26 cellular contexts compared by ENCODE assay signal in the genomic region with DNA sequence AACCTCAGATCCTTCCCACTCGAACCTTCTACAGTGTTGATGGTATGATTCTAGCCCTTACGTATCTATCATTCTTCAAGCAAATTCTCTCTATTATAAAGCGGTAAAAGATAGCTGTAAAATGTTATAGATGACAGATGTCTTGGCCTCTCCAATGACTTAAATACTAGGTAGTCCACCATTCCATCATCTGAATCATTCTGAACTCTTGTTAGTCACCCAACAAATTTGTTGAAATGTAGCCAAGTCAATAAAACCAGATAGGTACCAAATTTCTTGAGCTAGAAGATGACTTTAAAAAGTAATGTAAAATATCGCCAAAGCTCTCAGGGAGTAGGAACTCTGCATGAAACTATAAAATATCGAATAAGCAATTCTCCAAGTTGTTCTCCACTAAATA. TPM values are rescaled to one million over a fixed set of nuclear protein-coding genes. Genes with fewer than 3 reads are reported as not detected.
DNase-seq lines count a peak whose midpoint lies in the region; ATAC-seq, FAIRE-seq and TF ChIP-seq lines count a peak whose summit lies in the region.
"Had no signal": no experiment of that assay in that cellular context is flagged by ENCODE, and none has a peak within 500 bp of the region (broad histone marks: within the 10 kb centered on the region; RNA-seq: fewer than 3 reads in every experiment).

No MANE protein-coding gene starts in this region.

- peaks cover 38% of the 10 kb centered on the region for H3F3A ChIP-seq in PC-9 (ENCODE audit: insufficient read depth, low read depth)

- H3K9me3 Mint-ChIP-seq in chondrocyte (ENCODE audit: low read depth) = no peaks in the 10 kb centered on the region
- H3K9me3 Mint-ChIP-seq: activated CD8-positive, alpha-beta T cell treated with anti-CD3 and anti-CD28 coated beads for 36 hours had no signal

- intact Hi-C loops in PC-9 (cut with micrococcal nuclease; ENCODE audit: unreplicated experiment) = no loop called here

- TF ChIP-seq POLR2A in H54 (IDR thresholded peaks at IDR 0.05; ENCODE audit: low read depth, low read length) = no peak

- POLR2A ChIA-PET in PC-9 (lab: Charles Lee; ENCODE audit: unreplicated experiment) = interaction anchor here (0.6 to 0.7 kb wide), 2 partner anchors 68 to 398 kb away, joined by 3 to 7 read pairs; no protein-coding TSS in a partner anchor

- FAIRE-seq in H54 (lab: Jason Lieb, UNC) = peak; percentile 91
- FAIRE-seq: colon, endometrium, G401.6, GM19239 had no signal

- H3K36me3 Mint-ChIP-seq in chondrocyte (ENCODE audit: low read depth) = no peaks in the 10 kb centered on the region
- H3K36me3 Mint-ChIP-seq: naive B cell had no signal

- no peaks in the 10 kb centered on the region for H3K27me3 Mint-ChIP-seq in chondrocyte (ENCODE audit: low read depth)

- CTCF ChIA-PET in PC-9 (lab: Charles Lee) = interaction anchor here (0.6 kb wide), 1 partner anchor 77 kb away, joined by 3 read pairs; no protein-coding TSS in a partner anchor

- peak overlapping the region; percentile 47 for H3K27ac Mint-ChIP-seq in chondrocyte (ENCODE audit: unreplicated experiment)
- H3K27ac Mint-ChIP-seq: activated CD8-positive, alpha-beta T cell treated with anti-CD3 and anti-CD28 coated beads for 36 hours; B cell; naive B cell had no signal

- H3K4me1 Mint-ChIP-seq in chondrocyte (ENCODE audit: low read depth) = peaks cover 23% of the 10 kb centered on the region
- H3K4me1 Mint-ChIP-seq: naive B cell had no signal

- peaks cover 49% of the 10 kb centered on the region for H3K4me1 ChIP-seq in PC-9 (replicated peaks; ENCODE audit: insufficient read depth)
- H3K4me1 ChIP-seq: gastrocnemius medialis, sigmoid colon had no signal

- no peaks in the 10 kb centered on the region for H3K9me2 ChIP-seq in PC-9 (ENCODE audit: insufficient read depth)

- no peak overlapping the region for H2AFZ ChIP-seq in PC-9

- H4K20me1 ChIP-seq in PC-9 (ENCODE audit: insufficient read depth) = no peaks in the 10 kb centered on the region

- no peaks in the 10 kb centered on the region for H3K79me2 ChIP-seq in PC-9 (ENCODE audit: low read depth)

- no peak overlapping the region for H3K4me3 ChIP-seq in PC-9
- H3K4me3 ChIP-seq: gastrocnemius medialis, ovary, sigmoid colon, SJSA1, tibial artery had no signal

- H3K9me3 ChIP-seq in PC-9 (ENCODE audit: insufficient read depth, low read depth) = peaks cover 3% of the 10 kb centered on the region; the same call in 1 of the 2 replicates
- H3K9me3 ChIP-seq: gastrocnemius medialis, ovary, sigmoid colon, SJSA1, tibial artery had no signal

- no peak overlapping the region for H3K4me3 Mint-ChIP-seq in chondrocyte (ENCODE audit: unreplicated experiment)
- H3K4me3 Mint-ChIP-seq: activated CD8-positive, alpha-beta T cell treated with anti-CD3 and anti-CD28 coated beads for 36 hours; B cell; naive B cell had no signal

- no peak for DNase-seq in H54 (ENCODE audit: insufficient read length, low spot score)
- DNase-seq in PC-9 = peak in 1 of 2 experiments; percentile 83
- DNase-seq in chondrocyte (ENCODE audit: low spot score) = no peak
- DNase-seq in renal cortical epithelial cell (ENCODE audit: low read depth) = peak; percentile 71
- DNase-seq in NCI-H82 (lab: John Stamatoyannopoulos, UW) = no peak
- DNase-seq: activated CD8-positive, alpha-beta T cell treated with anti-CD3 and anti-CD28 coated beads for 36 hours; activated naive CD4-positive, alpha-beta T cell treated with Interleukin-2 at 50 U/mL for 16 hours; activated T-cell treated with anti-CD3 and anti-CD28 coated beads, Interleukin-2, amount 50 U/mL, for 1 hour; aorta; gastrocnemius medialis; mesenchymal stem cell; MV-4-11; naive B cell; NCI-H524; ovary; sigmoid colon; stimulated activated naive CD4-positive, alpha-beta T cell; tibial artery had no signal

- BruUV-seq in PC-9 (replicated peaks; lab: Mats Ljungman, UMichigan) = no TSS peak

- H3K27me3 ChIP-seq in PC-9 (ENCODE audit: insufficient read depth, low read depth) = no peaks in the 10 kb centered on the region
- H3K27me3 ChIP-seq: gastrocnemius medialis, ovary, sigmoid colon, SJSA1, tibial artery had no signal

- peak overlapping the region; percentile 55 for H3K4me2 ChIP-seq in PC-9

- ATAC-seq in GM19452 (IDR thresholded peaks at IDR 0.05; ENCODE audit: unreplicated experiment) = no peak
- ATAC-seq in activated CD4-positive, CD25-positive, alpha-beta regulatory T cell treated with anti-CD3 and anti-CD28 coated beads, Interleukin-2, amount 50 U/mL, for 24 hours = no peak
- ATAC-seq: activated CD8-positive, alpha-beta T cell treated with anti-CD3 and anti-CD28 coated beads for 36 hours; gastrocnemius medialis had no signal

- peak overlapping the region; percentile 50 for H3K27ac ChIP-seq in PC-9
- H3K27ac ChIP-seq: gastrocnemius medialis, ovary, sigmoid colon, SJSA1, tibial artery had no signal

- no peaks in the 10 kb centered on the region for H3K36me3 ChIP-seq in PC-9 (ENCODE audit: low read depth)
- H3K36me3 ChIP-seq: gastrocnemius medialis, ovary, sigmoid colon, SJSA1, tibial artery had no signal

- TF ChIP-seq CTCF in PC-9 (conservative IDR thresholded peaks at IDR 0.05) = no peak
- no peak for TF ChIP-seq CTCF in chondrocyte (IDR thresholded peaks at IDR 0.05)

RNA-seq across cellular contexts. Expression of a gene that starts 32.6 kb away (rescaled TPM):
- total RNA-seq in PC-9 (2021) = 92.3 and 116 TPM in 2 replicates
- total RNA-seq in chondrocyte = 319 to 358 TPM (median 328 TPM) in 3 replicates
- total RNA-seq in renal cortical epithelial cell = 580 and 632 TPM in 2 replicates
